ENCODE assay signal across 8 cellular contexts in genomic region chr11:83827940-83828554, GRCh38.
A peak's percentile ranks its signal among the peaks of the same experiment; 100 is the strongest.
DNase-seq lines count a peak whose midpoint lies in the region; ATAC-seq, FAIRE-seq and TF ChIP-seq lines count a peak whose summit lies in the region.

No MANE protein-coding gene starts in this region.

- no peaks in the 10 kb centered on the region for H3K4me1 ChIP-seq in urinary bladder (ENCODE audit: insufficient read depth)

- H3K27ac ChIP-seq in 22Rv1, result no peak overlapping the region
- no peak overlapping the region for H3K27ac ChIP-seq in urinary bladder (ENCODE audit: low read depth)

- no peaks in the 10 kb centered on the region for H3K36me3 ChIP-seq in urinary bladder (ENCODE audit: insufficient read depth)

- peak; percentile 79 for TF ChIP-seq CTCF in 22Rv1 (IDR thresholded peaks at IDR 0.05)

- ATAC-seq in HG02763 (IDR thresholded peaks at IDR 0.05; ENCODE audit: unreplicated experiment), result peak; percentile 60

- peak; percentile 90 for FAIRE-seq in GM12892 (lab: Jason Lieb, UNC)

- DNase-seq in GM12892 (ENCODE audit: insufficient read length) (no peak), NCI-H2081 treated with DMSO at 0.1 percent for 48 hours (lab: John Stamatoyannopoulos, UW) (peak; percentile 20), amniotic stem cell (lab: John Stamatoyannopoulos, UW) (peak; percentile 12), kidney glomerular epithelial cell (lab: John Stamatoyannopoulos, UW) (peak; percentile 31)
- DNase-seq in activated naive CD4-positive, alpha-beta T cell treated with Interleukin-2 at 50 U/mL for 16 hours, result no peak

- peak overlapping the region; percentile 42 for H3K4me3 ChIP-seq in urinary bladder (ENCODE audit: low read depth, low read length)

- WGBS in urinary bladder, result 37% methylated on average over 5 of the region's 5 CpGs

- no peak for TF ChIP-seq POLR2A in GM12892 (IDR thresholded peaks at IDR 0.05; ENCODE audit: low read depth, low read length)

Comparison
In these comparisons a context has a peak if more than half of its experiments do, and no peak if none do; other contexts are left out.
1. DNase-seq: peak in NCI-H2081 treated with DMSO at 0.1 percent for 48 hours (single experiment), amniotic stem cell (single experiment) and kidney glomerular epithelial cell (single experiment); none in GM12892 (single experiment) and activated naive CD4-positive, alpha-beta T cell treated with Interleukin-2 at 50 U/mL for 16 hours (single experiment).